8 cellular contexts compared by ENCODE assay signal in genomic region chr19:9793051-9793591, GRCh38. TPM values are rescaled to one million over a fixed set of nuclear protein-coding genes. Genes with fewer than 3 reads are reported as not detected.
DNase-seq lines count a peak whose midpoint lies in the region; ATAC-seq and TF ChIP-seq lines count a peak whose summit lies in the region.

No MANE protein-coding gene starts in this region.

- no peak for TF ChIP-seq POLR2A in testis (IDR thresholded peaks at IDR 0.05)

- H3K4me1 ChIP-seq in testis, result peaks cover 23% of the 10 kb centered on the region

- H3K4me3 ChIP-seq in GM12864 (ENCODE audit: low read depth, low read length), result peak overlapping the region; percentile 74
- H3K4me3 ChIP-seq in testis, result peak overlapping the region; percentile 65 to 72

- TF ChIP-seq CTCF in GM12864 (IDR thresholded peaks at IDR 0.05; ENCODE audit: low read depth, low read length, missing control alignments) (no peak), omental fat pad (IDR thresholded peaks at IDR 0.05) (no peak), testis (IDR thresholded peaks at IDR 0.05) (no peak)

- H3K36me3 ChIP-seq in testis (ENCODE audit: low read depth, missing control alignments), result no peaks in the 10 kb centered on the region

- no peaks in the 10 kb centered on the region for H3K27me3 ChIP-seq in testis

- ATAC-seq in omental fat pad (ENCODE audit: low FRiP score) (peak; percentile 45), HG02678 (IDR thresholded peaks at IDR 0.05; ENCODE audit: unreplicated experiment) (no peak), GM21576 (IDR thresholded peaks at IDR 0.05; ENCODE audit: unreplicated experiment) (no peak)

- DNase-seq in GM12864 (ENCODE audit: low read depth), result no peak
- peak; percentile 59 for DNase-seq in NCI-H82 (lab: John Stamatoyannopoulos, UW)
- DNase-seq in activated gamma-delta T cell treated with Interleukin-2 at 50 U/mL for 16 hours, result peak; percentile 66
- DNase-seq in foreskin melanocyte, result peak; percentile 51
- DNase-seq in omental fat pad (ENCODE audit: low spot score), result peak; percentile 56
- peak; percentile 65 for DNase-seq in testis

- no peaks in the 10 kb centered on the region for H3K9me3 ChIP-seq in testis

- peak overlapping the region; percentile 88 to 95 for H3K27ac ChIP-seq in testis

- WGBS in testis, 2 donors, result 18 to 31% methylated on average over 12 to 31 of the region's 38 CpGs

- intact Hi-C loops in testis (cut with DNase I; ENCODE audit: low total_unique reads), result no loop called here

RNA-seq across cellular contexts. Expression of gene ZNF846, which starts 24.6 kb away (rescaled TPM):
- total RNA-seq in omental fat pad (10 to 100 TPM in 2 of 4 donors, 1 to 10 TPM in 2; 6.5 to 21.4 (median 11.0) TPM), testis (10 to 100 TPM; 48.1 to 50.5 TPM)
- polyA plus RNA-seq in testis (ENCODE audit: insufficient read depth, low read depth, low replicate concordance), result 63.3 TPM

RNA-seq across cellular contexts. Expression of gene FBXL12, which starts 25.8 kb away (rescaled TPM):
- total RNA-seq in omental fat pad (10 to 100 TPM; 18.1 to 27.9 (median 22.6) TPM), testis (10 to 100 TPM; 38.7 to 42.6 TPM)
- polyA plus RNA-seq in testis (ENCODE audit: insufficient read depth, low read depth, low replicate concordance), result 24.7 TPM

RNA-seq across cellular contexts. Expression of gene UBL5, which starts 34.6 kb away (rescaled TPM):
- total RNA-seq in omental fat pad (100 to 1,000 TPM; 407 to 513 (median 455) TPM), testis (100 to 1,000 TPM; 418 to 540 TPM)
- polyA plus RNA-seq in testis (ENCODE audit: insufficient read depth, low read depth, low replicate concordance), result 491 TPM

RNA-seq across cellular contexts. Expression of gene PIN1, which starts 42.0 kb away (rescaled TPM):
- total RNA-seq in omental fat pad (10 to 100 TPM; 59.3 to 97.7 (median 77.0) TPM), testis (100 to 1,000 TPM; 228 to 232 TPM)
- polyA plus RNA-seq in testis (ENCODE audit: insufficient read depth, low read depth, low replicate concordance), result 209 TPM
